1 cellular context compared by ENCODE assay signal in genomic region chr17:16286009-16286946, GRCh38.
TF ChIP-seq lines count a peak whose summit lies in the region.

No MANE protein-coding gene starts in this region.

TF ChIP-seq in K562, 482 proteins besides CTCF, POLR2A, EP300 and RAD21 (continued from another document and continues in another):
- TF ChIP-seq CREB3 (tag; conservative IDR thresholded peaks at IDR 0.05; ENCODE audit: low read depth) = peak; percentile 42; the same call in 1 of the 2 replicates
- TF ChIP-seq TAF1 (IDR thresholded peaks at IDR 0.05; ENCODE audit: control insufficient read depth, extremely low read depth, insufficient read depth, low read length, severe bottlenecking) = peak; percentile 59
- TF ChIP-seq UBTF (IDR thresholded peaks at IDR 0.05; ENCODE audit: borderline replicate concordance in 1 of 2, low read depth in 2 of 2, low read length in 2 of 2) = 0 out of 4 replicates have a peak, but pooled peaks of 1 of the 2 experiments have one; percentile 34
- TF ChIP-seq JUND (IDR thresholded peaks at IDR 0.05; ENCODE audit: borderline replicate concordance, low read depth, low read length) = peak; percentile 58; the same call in 1 of the 2 replicates
- peak; percentile 25; the same call in 1 of the 3 replicates for TF ChIP-seq JUND (tag; IDR thresholded peaks at IDR 0.05; ENCODE audit: borderline replicate concordance, low read depth, low read length)
- no peak for TF ChIP-seq PHB (CRISPR knock-in tag; IDR thresholded peaks at IDR 0.05)
- peak; percentile 21 for TF ChIP-seq DACH1 (IDR thresholded peaks at IDR 0.05; ENCODE audit: partially characterized antibody)
- TF ChIP-seq CBX3 (IDR thresholded peaks at IDR 0.05; ENCODE audit: borderline replicate concordance in 1 of 2, low read length in 2 of 2) = 0 out of 3 replicates have a peak, but pooled peaks of 1 of the 2 experiments have one; percentile 18
- TF ChIP-seq HSF4 (CRISPR knock-in tag; IDR thresholded peaks at IDR 0.05; ENCODE audit: borderline replicate concordance) = no peak
- peak; percentile 69; the same call in 1 of the 2 replicates for TF ChIP-seq VEZF1 (CRISPR knock-in tag; IDR thresholded peaks at IDR 0.05)
- no peak for TF ChIP-seq ETV6 (IDR thresholded peaks at IDR 0.05; ENCODE audit: borderline replicate concordance in 1 of 2, low read depth in 2 of 2, low read length in 1 of 2)
- no peak for TF ChIP-seq ETV6 (CRISPR knock-in tag; IDR thresholded peaks at IDR 0.05; ENCODE audit: borderline replicate concordance)
- TF ChIP-seq ID3 (CRISPR knock-in tag; IDR thresholded peaks at IDR 0.05) = no peak
- TF ChIP-seq ID3 (tag; IDR thresholded peaks at IDR 0.05) = peak; percentile 97
- peak; percentile 83 for TF ChIP-seq KLF1 (tag; IDR thresholded peaks at IDR 0.05)
- peak; percentile 85 for TF ChIP-seq L3MBTL2 (IDR thresholded peaks at IDR 0.05)
- peak; percentile 76 for TF ChIP-seq SUPT5H (IDR thresholded peaks at IDR 0.05)
- TF ChIP-seq ESRRA (IDR thresholded peaks at IDR 0.05; ENCODE audit: borderline replicate concordance, low read depth) = peak; percentile 97
- no peak for TF ChIP-seq RERE (CRISPR knock-in tag; IDR thresholded peaks at IDR 0.05; ENCODE audit: borderline replicate concordance)
- no peak for TF ChIP-seq HOXB6 (CRISPR knock-in tag; IDR thresholded peaks at IDR 0.05; ENCODE audit: borderline replicate concordance)
- TF ChIP-seq CXXC5 (CRISPR knock-in tag; IDR thresholded peaks at IDR 0.05) = peak; percentile 79
- peak; percentile 34; the same call in 1 of the 2 replicates for TF ChIP-seq RB1 (IDR thresholded peaks at IDR 0.05; ENCODE audit: low read depth)
- peak; percentile 68 for TF ChIP-seq FOXJ2 (tag; IDR thresholded peaks at IDR 0.05)
- no peak for TF ChIP-seq ZKSCAN3 (CRISPR knock-in tag; IDR thresholded peaks at IDR 0.05)
- TF ChIP-seq GATAD2A (IDR thresholded peaks at IDR 0.05) = no peak
- no peak for TF ChIP-seq E4F1 (CRISPR knock-in tag; IDR thresholded peaks at IDR 0.05; ENCODE audit: borderline replicate concordance)
- TF ChIP-seq BACH1 (tag; IDR thresholded peaks at IDR 0.05) = peak; percentile 69; the same call in 1 of the 2 replicates
- no peak for TF ChIP-seq POLR3A (IDR thresholded peaks at IDR 0.05; ENCODE audit: borderline replicate concordance, extremely low read depth, insufficient read depth, insufficient read length)
- TF ChIP-seq TARDBP (IDR thresholded peaks at IDR 0.05) = no peak
- TF ChIP-seq ZFP1 (CRISPR knock-in tag; IDR thresholded peaks at IDR 0.05) = no peak
- 0 out of 2 replicates have a peak, but pooled peaks have one; percentile 51 for TF ChIP-seq LCOR (CRISPR knock-in tag; IDR thresholded peaks at IDR 0.05)
- peak; percentile 71 for TF ChIP-seq KDM5B (IDR thresholded peaks at IDR 0.05; ENCODE audit: insufficient replicate concordance, low read depth, low read length)
- TF ChIP-seq ZBTB11 (CRISPR knock-in tag; IDR thresholded peaks at IDR 0.05) = peak in 1 of 3 experiments; percentile 73; a peak in 2 of 6 replicates
- TF ChIP-seq HLTF (IDR thresholded peaks at IDR 0.05) = no peak
- TF ChIP-seq BMI1 (IDR thresholded peaks at IDR 0.05; ENCODE audit: low read length) = no peak
- no peak for TF ChIP-seq TFAM (CRISPR knock-in tag; conservative IDR thresholded peaks at IDR 0.05)
- TF ChIP-seq NR1H2 (CRISPR knock-in tag; IDR thresholded peaks at IDR 0.05) = 0 out of 2 replicates have a peak, but pooled peaks have one; percentile 62
- TF ChIP-seq GABPA (tag; conservative IDR thresholded peaks at IDR 0.05; ENCODE audit: low read depth) = peak; percentile 54
- no peak for TF ChIP-seq SREBF1 (IDR thresholded peaks at IDR 0.05; ENCODE audit: borderline replicate concordance, low read depth, low read length)
- TF ChIP-seq CTBP1 (IDR thresholded peaks at IDR 0.05; ENCODE audit: borderline replicate concordance) = peak; percentile 80; the same call in 1 of the 2 replicates
- TF ChIP-seq RBFOX2 (IDR thresholded peaks at IDR 0.05; ENCODE audit: low read depth, low read length) = peak; percentile 75
